In the genomic region with DNA sequence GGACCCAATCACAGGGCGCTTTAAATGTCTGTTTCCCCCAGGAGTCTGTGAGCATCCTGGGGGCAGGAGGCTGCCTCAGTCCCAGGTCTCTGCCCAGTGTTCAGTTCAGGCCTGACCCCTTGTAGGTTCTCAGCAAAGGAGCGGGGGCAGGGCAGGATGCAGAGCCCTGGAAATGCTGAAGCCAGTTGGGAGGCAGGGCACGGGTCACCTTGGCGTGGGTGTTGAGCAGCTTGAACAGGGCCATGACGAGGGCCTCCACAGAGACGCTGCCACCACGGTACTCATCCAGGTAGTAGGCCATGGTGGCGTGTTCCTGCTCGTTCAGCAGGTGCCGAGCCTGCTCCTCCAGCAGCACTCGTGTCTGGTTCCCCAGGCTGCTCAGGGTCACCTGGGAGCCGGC, we compare ENCODE assay signal across 17 cellular contexts.
"Had no signal": no experiment of that assay in that cellular context is flagged by ENCODE, and none has a peak within 500 bp of the region (broad histone marks: within the 10 kb centered on the region; RNA-seq: fewer than 3 reads in every experiment).

No MANE protein-coding gene starts in this region.

- H3K27me3 ChIP-seq: neutrophil, stomach, transverse colon had no signal

- H3K36me3 ChIP-seq: heart right ventricle, neutrophil, thoracic aorta, transverse colon had no signal

- H3K4me3 Mint-ChIP-seq: dendritic cell treated with granulocyte-macrophage colony-stimulating factor and Interleukin-4, amounts not matched to agents 40 ng/mL and 50 ng/mL, for 4 days; naive thymus-derived CD4-positive, alpha-beta T cell; nephron progenitor cell had no signal

- DNase-seq: erythroblast; heart right ventricle; hypothalamus; kidney glomerular epithelial cell; mammary epithelial cell; naive thymus-derived CD4-positive, alpha-beta T cell; nephron progenitor cell; stimulated activated CD4-positive, alpha-beta T cell treated with anti-CD3 and anti-CD28 coated beads, Interleukin-12 subunit alpha, Interleukin-12 subunit beta, amount 100 ng/mL, for 4 hours; stimulated activated naive CD4-positive, alpha-beta T cell; stomach; substantia nigra; transverse colon had no signal

- ATAC-seq: heart right ventricle; naive thymus-derived CD4-positive, alpha-beta T cell; sciatic nerve had no signal

- H3K27ac ChIP-seq: heart right ventricle, neutrophil, skin epidermis, stomach, thoracic aorta, transverse colon had no signal

- H3K27ac Mint-ChIP-seq: dendritic cell treated with granulocyte-macrophage colony-stimulating factor and Interleukin-4, amounts not matched to agents 40 ng/mL and 50 ng/mL, for 4 days; nephron progenitor cell had no signal

- H3K4me3 ChIP-seq: heart right ventricle, skin epidermis, stomach, thoracic aorta, transverse colon had no signal

- H3K9me3 ChIP-seq: heart right ventricle, neutrophil, stomach, thoracic aorta, transverse colon had no signal

- H3K4me1 ChIP-seq: heart right ventricle, stomach, transverse colon had no signal

- H3K36me3 Mint-ChIP-seq: naive thymus-derived CD4-positive, alpha-beta T cell had no signal

- H3K9me3 Mint-ChIP-seq: dendritic cell treated with granulocyte-macrophage colony-stimulating factor and Interleukin-4, amounts not matched to agents 40 ng/mL and 50 ng/mL, for 4 days; naive thymus-derived CD4-positive, alpha-beta T cell; nephron progenitor cell had no signal
